17 cellular contexts compared by ENCODE assay signal in the genomic region with DNA sequence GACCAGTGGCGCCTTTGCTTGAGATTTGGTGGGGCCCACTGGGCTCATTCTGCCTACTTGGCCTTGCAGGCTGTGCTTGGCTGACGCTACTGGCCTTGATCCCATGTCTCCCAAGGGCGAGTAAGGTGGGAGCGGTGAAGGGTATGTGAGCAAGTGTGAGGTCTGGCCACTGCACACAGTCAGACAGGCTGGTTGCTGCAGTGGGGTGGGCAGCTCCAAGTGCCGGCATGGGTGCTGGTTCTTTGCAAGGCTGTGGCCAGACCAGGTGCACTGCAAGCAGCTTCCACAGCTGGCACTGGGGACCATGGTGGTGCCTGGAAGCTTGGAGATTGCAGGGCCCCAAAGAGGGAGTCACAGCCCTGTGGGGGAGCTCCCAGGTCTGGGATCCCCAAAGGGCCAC. TPM values are rescaled to one million over a fixed set of nuclear protein-coding genes. Genes with fewer than 3 reads are reported as not detected.
A peak's percentile ranks its signal among the peaks of the same experiment; 100 is the strongest.
DNase-seq lines count a peak whose midpoint lies in the region; ATAC-seq and TF ChIP-seq lines count a peak whose summit lies in the region.
"Had no signal": no experiment of that assay in that cellular context is flagged by ENCODE, and none has a peak within 500 bp of the region (broad histone marks: within the 10 kb centered on the region; RNA-seq: fewer than 3 reads in every experiment).

No MANE protein-coding gene starts in this region.

- H3K9me3 ChIP-seq in mesenchymal stem cell (ENCODE audit: control insufficient read depth, low read length): no peaks in the 10 kb centered on the region

- no peaks in the 10 kb centered on the region for H3K79me1 ChIP-seq in mesenchymal stem cell (replicated peaks; ENCODE audit: low read length, poor library complexity, severe bottlenecking)

- H3K9ac ChIP-seq in mesenchymal stem cell (ENCODE audit: low read length): no peak overlapping the region

- H3K36me3 ChIP-seq in GM23338 (ENCODE audit: insufficient read depth): no peaks in the 10 kb centered on the region
- no peaks in the 10 kb centered on the region for H3K36me3 ChIP-seq in mesenchymal stem cell (ENCODE audit: control insufficient read depth in 1 of 2, insufficient read depth in 2 of 2, low read depth in 1 of 2, low read length in 2 of 2)

- no peak overlapping the region for H3K27ac Mint-ChIP-seq in GM23338
- no peak overlapping the region for H3K27ac Mint-ChIP-seq in stimulated activated effector memory CD8-positive, alpha-beta T cell treated with anti-CD3 and anti-CD28 coated beads, Interleukin-12 subunit alpha, Interleukin-12 subunit beta, amount 100 ng/mL, for 72 hours

- no peak overlapping the region for H3K23ac ChIP-seq in mesenchymal stem cell (ENCODE audit: low read length in 2 of 2)

- peak overlapping the region in 1 of 2 experiments; percentile 35 for H3K4ac ChIP-seq in mesenchymal stem cell (ENCODE audit: low read depth in 1 of 2, low read length in 2 of 2)

- H3K18ac ChIP-seq in mesenchymal stem cell (ENCODE audit: low read depth in 1 of 2, low read length in 2 of 2): peak overlapping the region in 1 of 2 experiments; percentile 51

- peaks cover 9% of the 10 kb centered on the region for H3K4me1 ChIP-seq in GM23338 (ENCODE audit: insufficient read depth)
- peaks cover 3% of the 10 kb centered on the region for H3K4me1 ChIP-seq in mesenchymal stem cell (ENCODE audit: control insufficient read depth, insufficient read depth, low read depth, low read length)

- H3K4me3 ChIP-seq in GM23338 (no peak overlapping the region), mesenchymal stem cell (ENCODE audit: insufficient read depth in 1 of 2, low read depth in 1 of 2, low read length in 2 of 2) (no peak overlapping the region)

- H3K9me2 ChIP-seq in GM23338 (ENCODE audit: insufficient read depth): no peaks in the 10 kb centered on the region

- H2AK5ac ChIP-seq in mesenchymal stem cell (ENCODE audit: low read length, severe bottlenecking): no peak overlapping the region

- no peaks in the 10 kb centered on the region for H3K9me3 Mint-ChIP-seq in GM23338
- no peaks in the 10 kb centered on the region for H3K9me3 Mint-ChIP-seq in stimulated activated effector memory CD8-positive, alpha-beta T cell treated with anti-CD3 and anti-CD28 coated beads, Interleukin-12 subunit alpha, Interleukin-12 subunit beta, amount 100 ng/mL, for 72 hours
- H3K9me3 Mint-ChIP-seq: CD4-positive, alpha-beta memory T cell had no signal

- H3K27ac ChIP-seq in GM23338 (ENCODE audit: low read depth) (no peak overlapping the region), cingulate gyrus (ENCODE audit: low read depth, low read length) (peak overlapping the region; percentile 85), mesenchymal stem cell (ENCODE audit: low read length, poor library complexity, severe bottlenecking) (no peak overlapping the region)
- H3K27ac ChIP-seq: C4-2B had no signal

- intact Hi-C loops in left cardiac atrium (cut with DNase I): loop anchor here in 1 of 2 donors (5.0 kb wide), 1 partner anchor 123 kb away; no protein-coding TSS in a partner anchor

- no peaks in the 10 kb centered on the region for H3K27me3 Mint-ChIP-seq in GM23338 (ENCODE audit: insufficient read depth, low read depth, poor library complexity)

- WGBS in mesenchymal stem cell: 97% methylated on average over 5 of the region's 5 CpGs

- no peak overlapping the region for H2BK12ac ChIP-seq in mesenchymal stem cell (ENCODE audit: low read length in 2 of 2)

- peak overlapping the region; percentile 90 for H4K91ac ChIP-seq in mesenchymal stem cell (ENCODE audit: low read length)

- peaks cover 13% of the 10 kb centered on the region for H3K4me1 Mint-ChIP-seq in GM23338
- H3K4me1 Mint-ChIP-seq in stimulated activated effector memory CD8-positive, alpha-beta T cell treated with anti-CD3 and anti-CD28 coated beads, Interleukin-12 subunit alpha, Interleukin-12 subunit beta, amount 100 ng/mL, for 72 hours: no peaks in the 10 kb centered on the region

- no peak overlapping the region for H2BK5ac ChIP-seq in mesenchymal stem cell (ENCODE audit: low read depth, low read length, poor library complexity, severe bottlenecking)

- no peak for TF ChIP-seq CTCF in GM23338 (conservative IDR thresholded peaks at IDR 0.05; ENCODE audit: low read depth in 2 of 2)

- H3K79me2 ChIP-seq in GM23338 (replicated peaks; ENCODE audit: insufficient read depth): no peaks in the 10 kb centered on the region

- H2AFZ ChIP-seq in GM23338 (peak overlapping the region; percentile 8; the same call in 1 of the 2 replicates), mesenchymal stem cell (ENCODE audit: low read depth, low read length) (no peak overlapping the region)

- no peak overlapping the region for H3K14ac ChIP-seq in mesenchymal stem cell (ENCODE audit: low read length in 2 of 2)

- H3F3A ChIP-seq in GM23338 (replicated peaks; ENCODE audit: low read depth): no peaks in the 10 kb centered on the region

- no peaks in the 10 kb centered on the region for H4K20me1 ChIP-seq in GM23338 (replicated peaks; ENCODE audit: insufficient read depth)

- H3K4me3 Mint-ChIP-seq in GM23338: no peak overlapping the region
- no peak overlapping the region for H3K4me3 Mint-ChIP-seq in stimulated activated effector memory CD8-positive, alpha-beta T cell treated with anti-CD3 and anti-CD28 coated beads, Interleukin-12 subunit alpha, Interleukin-12 subunit beta, amount 100 ng/mL, for 72 hours

- peak overlapping the region; percentile 19 for H4K8ac ChIP-seq in mesenchymal stem cell (ENCODE audit: low read length)

- ATAC-seq in GM23338 (no peak), left cardiac atrium (no peak)
- ATAC-seq in stimulated activated effector memory CD8-positive, alpha-beta T cell treated with anti-CD3 and anti-CD28 coated beads, Interleukin-12 subunit alpha, Interleukin-12 subunit beta, amount 100 ng/mL, for 72 hours: peak; percentile 22

- H3K27me3 ChIP-seq in GM23338 (ENCODE audit: insufficient read depth): no peaks in the 10 kb centered on the region
- peaks cover 3 to 36% of the 10 kb centered on the region in 2 experiments for H3K27me3 ChIP-seq in mesenchymal stem cell (ENCODE audit: control insufficient read depth in 1 of 2, insufficient read depth in 1 of 2, low read length in 2 of 2)

- H2BK15ac ChIP-seq in mesenchymal stem cell (ENCODE audit: low read depth, poor library complexity, severe bottlenecking): no peak overlapping the region

- H3K36me3 Mint-ChIP-seq in GM23338 (ENCODE audit: low read depth): no peaks in the 10 kb centered on the region; the same call in 2 of the 3 replicates
- H3K36me3 Mint-ChIP-seq in stimulated activated effector memory CD8-positive, alpha-beta T cell treated with anti-CD3 and anti-CD28 coated beads, Interleukin-12 subunit alpha, Interleukin-12 subunit beta, amount 100 ng/mL, for 72 hours: no peaks in the 10 kb centered on the region
- H3K36me3 Mint-ChIP-seq: CD4-positive, alpha-beta memory T cell had no signal

- DNase-seq in GM23338 (ENCODE audit: low spot score) (no peak), mesenchymal stem cell (no peak), NCI-H1436 treated with DMSO at 0.1 percent for 48 hours (lab: John Stamatoyannopoulos, UW) (no peak), left cardiac atrium (no peak)
- DNase-seq in stimulated activated effector memory CD8-positive, alpha-beta T cell treated with anti-CD3 and anti-CD28 coated beads, Interleukin-12 subunit alpha, Interleukin-12 subunit beta, amount 100 ng/mL, for 72 hours (ENCODE audit: low spot score in 2 of 2): no peak
- no peak for DNase-seq in activated effector memory CD4-positive, alpha-beta T cell treated with Interleukin-2 at 50 U/mL for 16 hours
- DNase-seq: AML-193; CD4-positive, alpha-beta memory T cell; DMS153; DMS79; GDM1; HCEC 1CT had no signal

- H2BK120ac ChIP-seq in mesenchymal stem cell (ENCODE audit: low read depth, low read length): no peak overlapping the region

- H3K4me2 ChIP-seq in GM23338 (no peak overlapping the region), mesenchymal stem cell (ENCODE audit: low read length, poor library complexity, severe bottlenecking) (no peak overlapping the region)

TF ChIP-seq in GM23338, 12 proteins besides CTCF, POLR2A, EP300 and RAD21:
- TF ChIP-seq EZH2phosphoT487 (IDR thresholded peaks at IDR 0.05; ENCODE audit: unreplicated experiment): no peak

RNA-seq across cellular contexts. Expression of a gene that starts 33.4 kb away (rescaled TPM):
- not detected in 2 replicates for total RNA-seq in GM23338 (2014; rRNA removed; shearing (Covaris generic))
- not detected in 2 replicates for polyA plus RNA-seq in GM23338 (2016; fragmentation: Nextera tagmentation; extraction: Ambion mirVana)
- polyA plus RNA-seq in mesenchymal stem cell (2013, experiment 1 of 2): not detected
- not detected for polyA plus RNA-seq in mesenchymal stem cell (2013, experiment 2 of 2)
- not detected for total RNA-seq in left cardiac atrium
- total RNA-seq: CD4-positive, alpha-beta memory T cell; Daoy; HT-29 had no signal
- polyA plus RNA-seq: BJ; CD4-positive, alpha-beta memory T cell had no signal

RNA-seq across cellular contexts. Expression of a gene that starts 40.7 kb away (rescaled TPM):
- total RNA-seq in GM23338 (2014; rRNA removed; shearing (Covaris generic)): 13.5 and 15.2 TPM in 2 replicates
- polyA plus RNA-seq in GM23338 (2016; fragmentation: Nextera tagmentation; extraction: Ambion mirVana): 10.0 and 10.4 TPM in 2 replicates
- polyA plus RNA-seq in mesenchymal stem cell (2013, experiment 1 of 2): 88.3 TPM
- 87.8 TPM for polyA plus RNA-seq in mesenchymal stem cell (2013, experiment 2 of 2)
- total RNA-seq in left cardiac atrium: 1 to 10 TPM; 5.4 to 7.6 TPM

RNA-seq across cellular contexts. Expression of a gene that starts 48.0 kb away (rescaled TPM):
- not detected in 2 replicates for total RNA-seq in GM23338 (2014; rRNA removed; shearing (Covaris generic))
- not detected in 2 replicates for polyA plus RNA-seq in GM23338 (2016; fragmentation: Nextera tagmentation; extraction: Ambion mirVana)
- polyA plus RNA-seq in mesenchymal stem cell (2013, experiment 1 of 2): not detected
- not detected for polyA plus RNA-seq in mesenchymal stem cell (2013, experiment 2 of 2)
- not detected for total RNA-seq in left cardiac atrium
- total RNA-seq: CD4-positive, alpha-beta memory T cell; Daoy; HT-29 had no signal
- polyA plus RNA-seq: BJ; CD4-positive, alpha-beta memory T cell had no signal

RNA-seq across cellular contexts. Expression of a gene that starts 51.7 kb away (rescaled TPM):
- total RNA-seq in GM23338 (2014; rRNA removed; shearing (Covaris generic)): not detected in 2 replicates
- not detected in 2 replicates for polyA plus RNA-seq in GM23338 (2016; fragmentation: Nextera tagmentation; extraction: Ambion mirVana)
- polyA plus RNA-seq in mesenchymal stem cell (2013, experiment 1 of 2): not detected
- not detected for polyA plus RNA-seq in mesenchymal stem cell (2013, experiment 2 of 2)
- total RNA-seq in left cardiac atrium: not detected
- total RNA-seq: CD4-positive, alpha-beta memory T cell; Daoy; HT-29 had no signal
- polyA plus RNA-seq: BJ; CD4-positive, alpha-beta memory T cell had no signal
